20 cellular contexts compared by ENCODE assay signal in genomic region chr13:73089216-73089615, GRCh38. TPM values are rescaled to one million over a fixed set of nuclear protein-coding genes. Genes with fewer than 3 reads are reported as not detected.
DNase-seq lines count a peak whose midpoint lies in the region; FAIRE-seq and TF ChIP-seq lines count a peak whose summit lies in the region.
"Had no signal": no experiment of that assay in that cellular context is flagged by ENCODE, and none has a peak within 500 bp of the region (broad histone marks: within the 10 kb centered on the region; RNA-seq: fewer than 3 reads in every experiment).

No MANE protein-coding gene starts in this region.

- H3K23ac ChIP-seq in H1 (ENCODE audit: insufficient read length): no peak overlapping the region

- no peak for TF ChIP-seq POLR2A in H1 (IDR thresholded peaks at IDR 0.05; ENCODE audit: control extremely low read depth in 1 of 2, low read depth in 2 of 2, low read length in 2 of 2)

- H3K9me3 ChIP-seq in H1 (ENCODE audit: insufficient read depth in 2 of 2, low read depth in 1 of 2, low read length in 1 of 2): peaks cover 9 to 12% of the 10 kb centered on the region in 2 experiments; a peak in 3 of 4 replicates

- no peak overlapping the region for H3K56ac ChIP-seq in H1 (replicated peaks; ENCODE audit: insufficient read length, low read depth, low read length)

- H4K20me1 ChIP-seq in H1 (replicated peaks in 1 of 2; ENCODE audit: control insufficient read depth in 1 of 2, insufficient read depth in 2 of 2, low read length in 2 of 2): no peaks in the 10 kb centered on the region

- H3K4ac ChIP-seq in H1 (replicated peaks; ENCODE audit: insufficient read length, low read depth, low read length): no peak overlapping the region

- TF ChIP-seq CTCF in H1 (IDR thresholded peaks at IDR 0.05; ENCODE audit: control extremely low read depth in 1 of 3, insufficient read depth in 1 of 3, low read depth in 1 of 3, low read length in 3 of 3): no peak

- FAIRE-seq in H1 (lab: Jason Lieb, UNC): no peak
- FAIRE-seq: A204.1, GM19239 had no signal

- no peaks in the 10 kb centered on the region for H3K79me2 ChIP-seq in H1 (ENCODE audit: control insufficient read depth in 1 of 2, insufficient read depth in 2 of 2, low read length in 2 of 2)

- H4K91ac ChIP-seq in H1 (replicated peaks; ENCODE audit: insufficient read length, low read length): peak overlapping the region; percentile 17

- H3K14ac ChIP-seq in H1 (ENCODE audit: insufficient read length): no peak overlapping the region

- POLR2A ChIA-PET in H1 (lab: Charles Lee; ENCODE audit: partially characterized antibody): no interaction called here

- H2AK5ac ChIP-seq in H1 (ENCODE audit: low read depth, low read length): no peak overlapping the region

- no peak overlapping the region for H3K18ac ChIP-seq in H1 (ENCODE audit: extremely low read depth, low read length)

- no peak overlapping the region for H4K5ac ChIP-seq in H1 (ENCODE audit: insufficient read length, low read depth, low read length)

- no peak overlapping the region for H2BK12ac ChIP-seq in H1 (ENCODE audit: low read depth, low read length)

- H3K79me1 ChIP-seq in H1 (ENCODE audit: low read depth, low read length): no peaks in the 10 kb centered on the region

- no peak for TF ChIP-seq RAD21 in H1 (IDR thresholded peaks at IDR 0.05 in 1 of 2, conservative IDR thresholded peaks at IDR 0.05 in 1 of 2; ENCODE audit: low read depth in 2 of 2, low read length in 2 of 2)

- no peak overlapping the region for H3K9ac ChIP-seq in H1 (replicated peaks in 1 of 4; ENCODE audit: extremely low read depth in 1 of 4, low read depth in 3 of 4, low read length in 3 of 4)

- H4K8ac ChIP-seq in H1 (ENCODE audit: extremely low read depth, insufficient read depth, low read length): no peak overlapping the region

- TF ChIP-seq EP300 in H1 (IDR thresholded peaks at IDR 0.05; ENCODE audit: borderline replicate concordance in 1 of 2, low read depth in 2 of 2, low read length in 2 of 2): no peak

- no peaks in the 10 kb centered on the region for H3K36me3 ChIP-seq in H1 (ENCODE audit: control insufficient read depth in 2 of 4, insufficient read depth in 4 of 4, low read length in 3 of 4)

- no peaks in the 10 kb centered on the region for H3K4me1 ChIP-seq in H1 (replicated peaks in 1 of 4; ENCODE audit: control insufficient read depth in 3 of 4, insufficient read depth in 4 of 4, low read length in 3 of 4)

- CTCF ChIA-PET in H1 (lab: Charles Lee; ENCODE audit: partially characterized antibody): interaction anchor here (1.6 kb wide), 1 partner anchor 9 kb away, joined by 4 read pairs; no protein-coding TSS in a partner anchor

- H3K23me2 ChIP-seq in H1 (ENCODE audit: low read depth, low read length): no peaks in the 10 kb centered on the region

- no peak overlapping the region for H3K4me3 ChIP-seq in H1 (ENCODE audit: extremely low read depth in 1 of 4, insufficient read depth in 2 of 4, low read depth in 3 of 4, low read length in 4 of 4)

- H2AFZ ChIP-seq in H1 (ENCODE audit: low read length): no peak overlapping the region

- no peak overlapping the region for H3K27ac ChIP-seq in H1 (ENCODE audit: low read depth, low read length)
- H3K27ac ChIP-seq: HL-60 had no signal

- no peak overlapping the region for H2BK15ac ChIP-seq in H1 (ENCODE audit: low read length)

- no peak overlapping the region for H3K4me2 ChIP-seq in H1 (ENCODE audit: insufficient read depth in 1 of 2, low read depth in 2 of 2, low read length in 2 of 2)

- H2BK5ac ChIP-seq in H1 (ENCODE audit: low read depth, low read length): no peak overlapping the region

- WGBS in H1 (ENCODE audit: extremely low coverage in 1 of 2, insufficient coverage in 1 of 2, insufficient read length in 1 of 2, insufficient replicate concordance in 2 of 2, low coverage in 1 of 2, low lambda C conversion rate in 2 of 2, missing lambda C conversion rate in 1 of 2), 2 experiments: 85% methylated on average over 4 of the region's 4 CpGs; no CpG with 5 or more reads in 1 of the 2 experiments

- no peak overlapping the region for H2BK120ac ChIP-seq in H1 (replicated peaks; ENCODE audit: low read depth, low read length)

- no peak overlapping the region for H2BK20ac ChIP-seq in H1 (ENCODE audit: low read length)

- peak; percentile 10 for DNase-seq in NCI-H748 (lab: John Stamatoyannopoulos, UW; ENCODE audit: unreplicated experiment)
- no peak for DNase-seq in NCI-H748 treated with DMSO at 0.1 percent for 48 hours (lab: John Stamatoyannopoulos, UW)
- peak; percentile 9 for DNase-seq in NCI-H2227 treated with DMSO at 0.1 percent for 48 hours (lab: John Stamatoyannopoulos, UW)
- no peak for DNase-seq in H1 (ENCODE audit: low read depth in 1 of 2, low spot score in 2 of 2)
- DNase-seq in NCI-H1930 (lab: John Stamatoyannopoulos, UW): no peak
- no peak for DNase-seq in NCI-H226
- no peak for DNase-seq in middle frontal gyrus (ENCODE audit: extremely low spot score, low spot score)
- no peak for DNase-seq in NCI-H510A (lab: John Stamatoyannopoulos, UW)
- DNase-seq: EL, GF-D8, NCI-H1105, NCI-H1694, NCI-H2081 treated with DMSO at 0.1 percent for 48 hours, NCI-H2171 treated with DMSO at 0.1 percent for 48 hours, NCI-H82, OCI-M1, SHP77 had no signal

- H3K27me3 ChIP-seq in H1 (replicated peaks in 1 of 4; ENCODE audit: control insufficient read depth in 3 of 4, extremely low read depth in 1 of 4, insufficient read depth in 3 of 4, low read length in 3 of 4): no peaks in the 10 kb centered on the region

TF ChIP-seq in H1, 55 proteins besides CTCF, POLR2A, EP300 and RAD21:
- no peak for TF ChIP-seq SP4 (IDR thresholded peaks at IDR 0.05; ENCODE audit: low read length)
- no peak for TF ChIP-seq CEBPB (IDR thresholded peaks at IDR 0.05; ENCODE audit: low read depth, low read length)

RNA-seq across cellular contexts. Expression of gene KLF5, which starts 30.4 kb away (rescaled TPM):
- 1.7 and 2.3 TPM in 2 replicates for total RNA-seq in H1 (2021; fragmentation: NEBNext Ultra II Directional; extraction: Animal tissue kit (Norgen Biotek cat#: 25700))
- 1.2 and 1.9 TPM in 2 replicates for polyA plus RNA-seq in H1 (2011; rRNA removed)
- polyA plus RNA-seq in H1 (2011; cell fraction: cytosol; rRNA removed): 1.1 TPM
- 3.3 TPM for polyA plus RNA-seq in H1 (2011; cell fraction: nucleus; rRNA removed)
- polyA plus RNA-seq in H1 (2012, experiment 1 of 2): 0.88 to 1.6 TPM (median 1.3 TPM) in 4 replicates
- polyA plus RNA-seq in H1 (2012, experiment 2 of 2): 0.14 TPM
- 3.7 TPM for polyA plus RNA-seq in H1 (2013, experiment 1 of 2)
- 4.1 TPM for polyA plus RNA-seq in H1 (2013, experiment 2 of 2)
- polyA minus RNA-seq in H1 (2011; rRNA and poly(A)+ RNA removed): 4.2 and 7.5 TPM in 2 replicates
- polyA minus RNA-seq in H1 (2011; cell fraction: cytosol; rRNA and poly(A)+ RNA removed): 3.3 TPM
- 11.2 TPM for polyA minus RNA-seq in H1 (2011; cell fraction: nucleus; rRNA and poly(A)+ RNA removed)

Comparison
In these comparisons a context has a peak if more than half of its experiments do, and no peak if none do; other contexts are left out.
1. DNase-seq: peak in NCI-H748 (single experiment) and NCI-H2227 treated with DMSO at 0.1 percent for 48 hours (single experiment); none in NCI-H748 treated with DMSO at 0.1 percent for 48 hours (single experiment), H1 (0 of 2), NCI-H1930 (0 of 2), NCI-H226 (single experiment), middle frontal gyrus (single experiment) and NCI-H510A (single experiment).